In genomic region chr6:31592396-31592771, GRCh38 we compare ENCODE assay signal across 18 cellular contexts. TPM values are rescaled to one million over a fixed set of nuclear protein-coding genes. Genes with fewer than 3 reads are reported as not detected.
DNase-seq lines count a peak whose midpoint lies in the region; ATAC-seq, FAIRE-seq and TF ChIP-seq lines count a peak whose summit lies in the region.
"Had no signal": no experiment of that assay in that cellular context is flagged by ENCODE, and none has a peak within 500 bp of the region (broad histone marks: within the 10 kb centered on the region; RNA-seq: fewer than 3 reads in every experiment).

No MANE protein-coding gene starts in this region.

- H3K27me3 Mint-ChIP-seq in CD8-positive, alpha-beta T cell (ENCODE audit: low read depth) = no peaks in the 10 kb centered on the region
- peaks cover 14% of the 10 kb centered on the region for H3K27me3 Mint-ChIP-seq in GM23338 (ENCODE audit: insufficient read depth, low read depth, poor library complexity)
- H3K27me3 Mint-ChIP-seq in activated T-helper 2 cell treated with anti-CD3 and anti-CD28 coated beads, Interferon-gamma antibody, Interleukin-2, Interleukin-4, amounts not matched to agents 10 μg/mL and 5 μg/mL and 100 μg/mL, durations not matched to agents 14 hours and 24 hours and 36 hours (ENCODE audit: low read depth) = no peaks in the 10 kb centered on the region
- H3K27me3 Mint-ChIP-seq in naive thymus-derived CD8-positive, alpha-beta T cell = no peaks in the 10 kb centered on the region

- POLR2A ChIA-PET in CD8-positive, alpha-beta T cell (lab: Charles Lee) = interaction anchor here (1.3 to 8.6 kb wide), 6 partner anchors 11 to 60 kb away, joined by 5 to 387 read pairs (median 8); partner anchors contain the start of genes DDX39B, LST1, LTB and NFKBIL1
- POLR2A ChIA-PET in naive thymus-derived CD8-positive, alpha-beta T cell (lab: Charles Lee) = interaction anchor here (0.7 to 38.0 kb wide), 10 partner anchors 20 to 1628 kb away, joined by 3 to 1584 read pairs (median 4); partner anchors contain the start of genes ATP6V1G2, GPANK1, LST1 and LTA

- H3K27ac Mint-ChIP-seq in CD8-positive, alpha-beta T cell = peak overlapping the region; percentile 91
- no peak overlapping the region for H3K27ac Mint-ChIP-seq in GM23338
- peak overlapping the region; percentile 74 for H3K27ac Mint-ChIP-seq in activated T-helper 2 cell treated with anti-CD3 and anti-CD28 coated beads, Interferon-gamma antibody, Interleukin-2, Interleukin-4, amounts not matched to agents 10 μg/mL and 5 μg/mL and 100 μg/mL, durations not matched to agents 14 hours and 24 hours and 36 hours
- peak overlapping the region; percentile 86 to 96 (median 93) for H3K27ac Mint-ChIP-seq in naive thymus-derived CD8-positive, alpha-beta T cell
- H3K27ac Mint-ChIP-seq: mesothelial cell of epicardium, WTC11 had no signal

- H3K4me3 ChIP-seq in CD8-positive, alpha-beta T cell (ENCODE audit: low read depth, low read length) = peak overlapping the region; percentile 60
- H3K4me3 ChIP-seq in GM23338 = no peak overlapping the region
- H3K4me3 ChIP-seq: esophagus squamous epithelium had no signal

- H3K4me3 Mint-ChIP-seq in CD8-positive, alpha-beta T cell = peak overlapping the region; percentile 74
- H3K4me3 Mint-ChIP-seq in GM23338 = no peak overlapping the region
- H3K4me3 Mint-ChIP-seq in activated T-helper 2 cell treated with anti-CD3 and anti-CD28 coated beads, Interferon-gamma antibody, Interleukin-2, Interleukin-4, amounts not matched to agents 10 μg/mL and 5 μg/mL and 100 μg/mL, durations not matched to agents 14 hours and 24 hours and 36 hours (ENCODE audit: low read depth) = peak overlapping the region; percentile 47
- H3K4me3 Mint-ChIP-seq in naive thymus-derived CD8-positive, alpha-beta T cell = peak overlapping the region; percentile 66 to 86 (median 76)
- H3K4me3 Mint-ChIP-seq: mesothelial cell of epicardium, WTC11 had no signal

- no peaks in the 10 kb centered on the region for H4K20me1 ChIP-seq in GM23338 (replicated peaks; ENCODE audit: insufficient read depth)

- intact Hi-C loops in CD8-positive, alpha-beta T cell (cut with DNase I, micrococcal nuclease) = no loop called here
- intact Hi-C loops in activated T-helper 2 cell treated with anti-CD3 and anti-CD28 coated beads, Interferon-gamma antibody, Interleukin-2, Interleukin-4, amounts not matched to agents 10 μg/mL and 5 μg/mL and 100 μg/mL, durations not matched to agents 14 hours and 24 hours and 36 hours (cut with micrococcal nuclease) = no loop called here

- peak overlapping the region; percentile 63; the same call in 1 of the 2 replicates for H2AFZ ChIP-seq in GM23338

- H3K9me2 ChIP-seq in GM23338 (ENCODE audit: insufficient read depth) = no peaks in the 10 kb centered on the region

- no peak for TF ChIP-seq CTCF in CD8-positive, alpha-beta T cell (IDR thresholded peaks at IDR 0.05)
- no peak for TF ChIP-seq CTCF in GM23338 (conservative IDR thresholded peaks at IDR 0.05; ENCODE audit: low read depth in 2 of 2)

- no peaks in the 10 kb centered on the region for H3K36me3 ChIP-seq in CD8-positive, alpha-beta T cell (ENCODE audit: insufficient read depth, low read length)
- no peaks in the 10 kb centered on the region for H3K36me3 ChIP-seq in GM23338 (ENCODE audit: insufficient read depth)
- H3K36me3 ChIP-seq: esophagus squamous epithelium, heart left ventricle had no signal

- H3K79me2 ChIP-seq in GM23338 (replicated peaks; ENCODE audit: insufficient read depth) = no peaks in the 10 kb centered on the region

- DNase-seq in CD8-positive, alpha-beta T cell = no peak
- no peak for DNase-seq in GM23338 (ENCODE audit: low spot score)
- DNase-seq in activated T-helper 2 cell treated with anti-CD3 and anti-CD28 coated beads, Interferon-gamma antibody, Interleukin-2, Interleukin-4, amounts not matched to agents 10 μg/mL and 5 μg/mL and 100 μg/mL, durations not matched to agents 14 hours and 24 hours and 36 hours (ENCODE audit: low spot score) = no peak
- no peak for DNase-seq in naive thymus-derived CD8-positive, alpha-beta T cell
- no peak for DNase-seq in kidney glomerular epithelial cell (lab: John Stamatoyannopoulos, UW)
- DNase-seq in urothelium cell line (ENCODE audit: low spot score) = no peak
- no peak for DNase-seq in NCI-H187 (lab: John Stamatoyannopoulos, UW)
- DNase-seq: esophagus squamous epithelium, heart left ventricle, Kasumi-1, NCI-H1436, NCI-H526 had no signal

- peaks cover 68% of the 10 kb centered on the region for H3K4me1 Mint-ChIP-seq in CD8-positive, alpha-beta T cell (ENCODE audit: low read depth)
- peaks cover 3% of the 10 kb centered on the region; the same call in 1 of the 3 replicates for H3K4me1 Mint-ChIP-seq in GM23338
- H3K4me1 Mint-ChIP-seq in activated T-helper 2 cell treated with anti-CD3 and anti-CD28 coated beads, Interferon-gamma antibody, Interleukin-2, Interleukin-4, amounts not matched to agents 10 μg/mL and 5 μg/mL and 100 μg/mL, durations not matched to agents 14 hours and 24 hours and 36 hours (ENCODE audit: low read depth) = peaks cover 32% of the 10 kb centered on the region
- peaks cover 22 to 82% (median 77%) of the 10 kb centered on the region in 4 donors for H3K4me1 Mint-ChIP-seq in naive thymus-derived CD8-positive, alpha-beta T cell
- H3K4me1 Mint-ChIP-seq: mesothelial cell of epicardium, WTC11 had no signal

- no peak overlapping the region for H3K4me2 ChIP-seq in GM23338

- peaks cover 14% of the 10 kb centered on the region for H3K36me3 Mint-ChIP-seq in CD8-positive, alpha-beta T cell
- H3K36me3 Mint-ChIP-seq in GM23338 (ENCODE audit: low read depth) = no peaks in the 10 kb centered on the region; the same call in 2 of the 3 replicates
- peaks cover 4% of the 10 kb centered on the region for H3K36me3 Mint-ChIP-seq in activated T-helper 2 cell treated with anti-CD3 and anti-CD28 coated beads, Interferon-gamma antibody, Interleukin-2, Interleukin-4, amounts not matched to agents 10 μg/mL and 5 μg/mL and 100 μg/mL, durations not matched to agents 14 hours and 24 hours and 36 hours (ENCODE audit: low read depth)
- peaks cover 0 to 4% (median 0%) of the 10 kb centered on the region in 3 donors for H3K36me3 Mint-ChIP-seq in naive thymus-derived CD8-positive, alpha-beta T cell
- H3K36me3 Mint-ChIP-seq: mesothelial cell of epicardium, WTC11 had no signal

- H3K4me1 ChIP-seq in CD8-positive, alpha-beta T cell (ENCODE audit: insufficient read depth, low read length) = peaks cover 77% of the 10 kb centered on the region
- no peaks in the 10 kb centered on the region for H3K4me1 ChIP-seq in GM23338 (ENCODE audit: insufficient read depth)

- H3K27me3 ChIP-seq in CD8-positive, alpha-beta T cell (ENCODE audit: insufficient read depth, low read length) = no peaks in the 10 kb centered on the region
- no peaks in the 10 kb centered on the region for H3K27me3 ChIP-seq in GM23338 (ENCODE audit: insufficient read depth)
- H3K27me3 ChIP-seq: heart left ventricle had no signal

- peak overlapping the region; percentile 37 for H3K27ac ChIP-seq in CD8-positive, alpha-beta T cell (ENCODE audit: low read depth, low read length)
- no peak overlapping the region for H3K27ac ChIP-seq in GM23338 (ENCODE audit: low read depth)
- H3K27ac ChIP-seq: esophagus squamous epithelium, HL-60 had no signal

- FAIRE-seq in urothelium cell line (lab: Jason Lieb, UNC) = no peak
- FAIRE-seq: RCC 7860 had no signal

- no peaks in the 10 kb centered on the region for H3K9me3 Mint-ChIP-seq in CD8-positive, alpha-beta T cell
- H3K9me3 Mint-ChIP-seq in GM23338 = no peaks in the 10 kb centered on the region
- no peaks in the 10 kb centered on the region for H3K9me3 Mint-ChIP-seq in activated T-helper 2 cell treated with anti-CD3 and anti-CD28 coated beads, Interferon-gamma antibody, Interleukin-2, Interleukin-4, amounts not matched to agents 10 μg/mL and 5 μg/mL and 100 μg/mL, durations not matched to agents 14 hours and 24 hours and 36 hours
- no peaks in the 10 kb centered on the region for H3K9me3 Mint-ChIP-seq in naive thymus-derived CD8-positive, alpha-beta T cell
- H3K9me3 Mint-ChIP-seq: mesothelial cell of epicardium, WTC11 had no signal

- no peaks in the 10 kb centered on the region for H3F3A ChIP-seq in GM23338 (replicated peaks; ENCODE audit: low read depth)

- peak; percentile 22 for ATAC-seq in CD8-positive, alpha-beta T cell
- ATAC-seq in GM23338 = no peak
- ATAC-seq in naive thymus-derived CD8-positive, alpha-beta T cell = peak; percentile 14 to 27
- no peak for ATAC-seq in GM21515 (IDR thresholded peaks at IDR 0.05; ENCODE audit: unreplicated experiment)
- ATAC-seq: WTC11 had no signal

- H3K9me3 ChIP-seq in CD8-positive, alpha-beta T cell (ENCODE audit: low read length) = no peaks in the 10 kb centered on the region
- H3K9me3 ChIP-seq: esophagus squamous epithelium, heart left ventricle had no signal

- CTCF ChIA-PET in CD8-positive, alpha-beta T cell (lab: Charles Lee) = interaction anchor here (1.0 to 32.1 kb wide), 3 partner anchors 11 to 46 kb away, joined by 3 to 1206 read pairs (median 660); partner anchors contain the start of genes ATP6V1G2, DDX39B, LST1 and LTA

RNA-seq across cellular contexts. Expression of gene NCR3, which starts 0.4 kb away (rescaled TPM):
- total RNA-seq in CD8-positive, alpha-beta T cell = 10 to 100 TPM; 17.4 to 18.2 TPM
- total RNA-seq in GM23338 (2014; rRNA removed; shearing (Covaris generic)) = not detected in 2 replicates
- polyA plus RNA-seq in GM23338 (2016; fragmentation: Nextera tagmentation; extraction: Ambion mirVana) = not detected in 2 replicates
- 8.0 and 9.3 TPM in 2 replicates for total RNA-seq in activated T-helper 2 cell treated with anti-CD3 and anti-CD28 coated beads, Interferon-gamma antibody, Interleukin-2, Interleukin-4, amounts not matched to agents 10 μg/mL and 5 μg/mL and 100 μg/mL, durations not matched to agents 14 hours and 24 hours and 36 hours
- 1 to 10 TPM; 8.5 to 8.8 TPM for total RNA-seq in naive thymus-derived CD8-positive, alpha-beta T cell
- polyA plus RNA-seq in naive thymus-derived CD8-positive, alpha-beta T cell = 10 to 100 TPM; 54.3 to 86.3 (median 76.0) TPM
- total RNA-seq: esophagus squamous epithelium, kidney epithelial cell, mesothelial cell of epicardium, WTC11 had no signal
- polyA plus RNA-seq: heart left ventricle had no signal

RNA-seq across cellular contexts. Expression of gene LST1, which starts 6.3 kb away (rescaled TPM):
- total RNA-seq in CD8-positive, alpha-beta T cell = 10 to 100 TPM; 13.0 to 14.2 TPM
- total RNA-seq in GM23338 (2014; rRNA removed; shearing (Covaris generic)) = not detected in 2 replicates
- 0.37 TPM in 1 of 2 replicates, not detected in the other for polyA plus RNA-seq in GM23338 (2016; fragmentation: Nextera tagmentation; extraction: Ambion mirVana)
- total RNA-seq in activated T-helper 2 cell treated with anti-CD3 and anti-CD28 coated beads, Interferon-gamma antibody, Interleukin-2, Interleukin-4, amounts not matched to agents 10 μg/mL and 5 μg/mL and 100 μg/mL, durations not matched to agents 14 hours and 24 hours and 36 hours = 10.2 and 14.6 TPM in 2 replicates
- total RNA-seq in naive thymus-derived CD8-positive, alpha-beta T cell = 10 to 100 TPM; 13.7 to 19.1 TPM
- polyA plus RNA-seq in naive thymus-derived CD8-positive, alpha-beta T cell = 10 to 100 TPM; 13.4 to 18.0 (median 15.0) TPM

RNA-seq across cellular contexts. Expression of gene LTB, which starts 10.2 kb away (rescaled TPM):
- 100 to 1,000 TPM; 180 to 204 TPM for total RNA-seq in CD8-positive, alpha-beta T cell
- total RNA-seq in GM23338 (2014; rRNA removed; shearing (Covaris generic)) = not detected in 2 replicates
- 0.83 and 1.7 TPM in 2 replicates for polyA plus RNA-seq in GM23338 (2016; fragmentation: Nextera tagmentation; extraction: Ambion mirVana)
- total RNA-seq in activated T-helper 2 cell treated with anti-CD3 and anti-CD28 coated beads, Interferon-gamma antibody, Interleukin-2, Interleukin-4, amounts not matched to agents 10 μg/mL and 5 μg/mL and 100 μg/mL, durations not matched to agents 14 hours and 24 hours and 36 hours = 16.3 and 16.6 TPM in 2 replicates
- total RNA-seq in naive thymus-derived CD8-positive, alpha-beta T cell = 100 to 1,000 TPM; 450 to 469 TPM
- 1,000 to 10,000 TPM in 2 of 3 donors, 100 to 1,000 TPM in 1; 707 to 1,760 (median 1,173) TPM for polyA plus RNA-seq in naive thymus-derived CD8-positive, alpha-beta T cell
- total RNA-seq: mesothelial cell of epicardium had no signal

RNA-seq across cellular contexts. Expression of gene TNF, which starts 17.0 kb away (rescaled TPM):
- 10 to 100 TPM; 30.1 to 32.7 TPM for total RNA-seq in CD8-positive, alpha-beta T cell
- not detected in 2 replicates for total RNA-seq in GM23338 (2014; rRNA removed; shearing (Covaris generic))
- 0.11 TPM in 1 of 2 replicates, not detected in the other for polyA plus RNA-seq in GM23338 (2016; fragmentation: Nextera tagmentation; extraction: Ambion mirVana)
- total RNA-seq in activated T-helper 2 cell treated with anti-CD3 and anti-CD28 coated beads, Interferon-gamma antibody, Interleukin-2, Interleukin-4, amounts not matched to agents 10 μg/mL and 5 μg/mL and 100 μg/mL, durations not matched to agents 14 hours and 24 hours and 36 hours = 94.4 and 96.8 TPM in 2 replicates
- total RNA-seq in naive thymus-derived CD8-positive, alpha-beta T cell = 1 to 10 TPM; 2.1 to 2.3 TPM
- under 1 TPM; 0.11 to 0.53 (median 0.37) TPM for polyA plus RNA-seq in naive thymus-derived CD8-positive, alpha-beta T cell

RNA-seq across cellular contexts. Expression of gene LTA, which starts 20.3 kb away (rescaled TPM):
- total RNA-seq in CD8-positive, alpha-beta T cell = 10 to 100 TPM; 17.1 to 17.2 TPM
- not detected in 2 replicates for total RNA-seq in GM23338 (2014; rRNA removed; shearing (Covaris generic))
- not detected in 2 replicates for polyA plus RNA-seq in GM23338 (2016; fragmentation: Nextera tagmentation; extraction: Ambion mirVana)
- 293 and 308 TPM in 2 replicates for total RNA-seq in activated T-helper 2 cell treated with anti-CD3 and anti-CD28 coated beads, Interferon-gamma antibody, Interleukin-2, Interleukin-4, amounts not matched to agents 10 μg/mL and 5 μg/mL and 100 μg/mL, durations not matched to agents 14 hours and 24 hours and 36 hours
- 10 to 100 TPM; 14.3 to 16.2 TPM for total RNA-seq in naive thymus-derived CD8-positive, alpha-beta T cell
- 10 to 100 TPM; 11.0 to 40.1 (median 29.9) TPM for polyA plus RNA-seq in naive thymus-derived CD8-positive, alpha-beta T cell
- total RNA-seq: esophagus squamous epithelium had no signal

Comparison
In these comparisons a context has a peak if more than half of its experiments do, and no peak if none do; other contexts are left out.
1. ATAC-seq: peak in CD8-positive, alpha-beta T cell (single experiment) and naive thymus-derived CD8-positive, alpha-beta T cell (2 of 2); none in GM23338 (single experiment) and GM21515 (single experiment).
2. RNA of gene LST1, which starts 6.3 kb away (total RNA-seq): 13.7 to 19.1 TPM in naive thymus-derived CD8-positive, alpha-beta T cell, 10.2 to 14.6 TPM in activated T-helper 2 cell treated with anti-CD3 and anti-CD28 coated beads, Interferon-gamma antibody, Interleukin-2, Interleukin-4, amounts not matched to agents 10 μg/mL and 5 μg/mL and 100 μg/mL, durations not matched to agents 14 hours and 24 hours and 36 hours and 13.0 to 14.2 TPM in CD8-positive, alpha-beta T cell; not detected in GM23338; every median in the first group is over 10 times any median in the second.
3. RNA of gene LTB, which starts 10.2 kb away (total RNA-seq): 450 to 469 TPM in naive thymus-derived CD8-positive, alpha-beta T cell, 180 to 204 TPM in CD8-positive, alpha-beta T cell and 16.3 to 16.6 TPM in activated T-helper 2 cell treated with anti-CD3 and anti-CD28 coated beads, Interferon-gamma antibody, Interleukin-2, Interleukin-4, amounts not matched to agents 10 μg/mL and 5 μg/mL and 100 μg/mL, durations not matched to agents 14 hours and 24 hours and 36 hours; not detected in GM23338; every median in the first group is over 10 times any median in the second.